In the genomic region with DNA sequence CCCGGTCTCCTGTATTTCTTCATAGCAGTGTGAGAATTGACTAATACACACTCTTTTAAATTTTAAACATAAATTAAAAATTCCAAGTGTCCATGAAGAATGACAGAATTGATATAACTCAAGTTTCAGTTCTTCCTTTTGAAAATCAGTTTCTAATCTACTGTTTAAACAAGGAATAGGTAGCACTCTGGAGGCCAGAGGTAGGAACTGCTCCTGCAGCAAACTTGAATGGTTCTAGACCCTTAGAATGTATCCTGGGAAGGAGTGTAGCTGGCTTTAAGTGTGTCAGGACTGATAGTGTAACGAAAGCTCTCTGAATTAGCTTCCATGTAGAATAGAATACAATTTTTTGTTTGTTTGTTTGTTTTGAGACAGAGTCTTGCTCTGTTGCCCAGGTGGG, we compare ENCODE assay signal across 13 cellular contexts.
DNase-seq lines count a peak whose midpoint lies in the region; ATAC-seq and TF ChIP-seq lines count a peak whose summit lies in the region.
"Had no signal": no experiment of that assay in that cellular context is flagged by ENCODE, and none has a peak within 500 bp of the region (broad histone marks: within the 10 kb centered on the region; RNA-seq: fewer than 3 reads in every experiment).

No MANE protein-coding gene starts in this region.

- intact Hi-C loops in left ventricle myocardium inferior (cut with micrococcal nuclease) (no loop called here), right cardiac atrium (cut with DNase I) (no loop called here), mammary epithelial cell (cut with micrococcal nuclease) (no loop called here), adrenal gland (cut with DNase I) (no loop called here)

- H3K9me3 ChIP-seq in left ventricle myocardium inferior (replicated peaks) = no peaks in the 10 kb centered on the region
- H3K9me3 ChIP-seq in right cardiac atrium (ENCODE audit: control insufficient read depth, low read length) = no peaks in the 10 kb centered on the region
- no peaks in the 10 kb centered on the region for H3K9me3 ChIP-seq in mammary epithelial cell (replicated peaks; ENCODE audit: insufficient read depth, low read length)
- no peaks in the 10 kb centered on the region for H3K9me3 ChIP-seq in adrenal gland (replicated peaks in 1 of 3)
- H3K9me3 ChIP-seq: A549, HAP-1 had no signal

- no peak overlapping the region for H3K4me2 ChIP-seq in mammary epithelial cell (ENCODE audit: insufficient read depth, low read depth, low read length)
- H3K4me2 ChIP-seq: A549 had no signal

- ATAC-seq in right cardiac atrium = no peak
- ATAC-seq: A549 had no signal

- WGBS in right cardiac atrium = 85% methylated on average over 2 of the region's 2 CpGs
- 93% methylated on average over 2 of the region's 2 CpGs for WGBS in mammary epithelial cell (ENCODE audit: low coverage, missing lambda C conversion rate)
- 81 to 96% (median 93%) methylated on average over 2 of the region's 2 CpGs for WGBS in adrenal gland, 4 donors

- H3K27me3 ChIP-seq in left ventricle myocardium inferior (ENCODE audit: low read depth) (no peaks in the 10 kb centered on the region), right cardiac atrium (ENCODE audit: control insufficient read depth, insufficient read depth) (no peaks in the 10 kb centered on the region), mammary epithelial cell (ENCODE audit: insufficient read depth, low read length) (no peaks in the 10 kb centered on the region), adrenal gland (no peaks in the 10 kb centered on the region)

- H4K20me1 ChIP-seq in mammary epithelial cell (ENCODE audit: insufficient read depth, low read length) = no peaks in the 10 kb centered on the region

- peaks cover 42% of the 10 kb centered on the region for H3K4me1 ChIP-seq in left ventricle myocardium inferior
- peaks cover 5% of the 10 kb centered on the region for H3K4me1 ChIP-seq in right cardiac atrium (ENCODE audit: control insufficient read depth, insufficient read depth, low read length)
- H3K4me1 ChIP-seq in mammary epithelial cell (ENCODE audit: insufficient read depth, low read length) = peaks cover 2% of the 10 kb centered on the region
- H3K4me1 ChIP-seq in adrenal gland (replicated peaks in 1 of 2) = no peaks in the 10 kb centered on the region

- H3K27ac ChIP-seq in left ventricle myocardium inferior (replicated peaks) = peak overlapping the region; percentile 73
- H3K27ac ChIP-seq in right cardiac atrium (ENCODE audit: low read length) = no peak overlapping the region
- no peak overlapping the region for H3K27ac ChIP-seq in mammary epithelial cell (ENCODE audit: insufficient read depth, low read depth, low read length)
- H3K27ac ChIP-seq in adrenal gland = no peak overlapping the region
- H3K27ac ChIP-seq: A549 had no signal

- no peak for TF ChIP-seq POLR2A in adrenal gland (IDR thresholded peaks at IDR 0.05)

- no peaks in the 10 kb centered on the region for H3K36me3 ChIP-seq in left ventricle myocardium inferior
- H3K36me3 ChIP-seq in mammary epithelial cell (ENCODE audit: insufficient read depth, low read length) = no peaks in the 10 kb centered on the region
- no peaks in the 10 kb centered on the region for H3K36me3 ChIP-seq in adrenal gland (replicated peaks in 1 of 2)
- H3K36me3 ChIP-seq: HAP-1 had no signal

- in situ Hi-C loops in SK-MEL-5 (cut with HindIII; ENCODE audit: low pct_unique_long_range_greater_than_20kb, low sequenced_read_pairs) (no loop called here), mammary epithelial cell (cut with MboI; ENCODE audit: low sequenced_read_pairs in 2 of 2) (no loop called here)

- H3K4me3 ChIP-seq in left ventricle myocardium inferior (no peak overlapping the region), right cardiac atrium (ENCODE audit: low read length) (no peak overlapping the region), epithelial cell of esophagus (ENCODE audit: low read length) (no peak overlapping the region), mammary epithelial cell (replicated peaks in 1 of 3; ENCODE audit: insufficient read depth in 1 of 3, low read depth in 2 of 3, low read length in 3 of 3) (no peak overlapping the region), adrenal gland (no peak overlapping the region)
- H3K4me3 ChIP-seq: A549, HAP-1 had no signal

- BruUV-seq in mammary epithelial cell (replicated peaks; lab: Mats Ljungman, UMichigan) = no TSS peak

- H3K9ac ChIP-seq in mammary epithelial cell (ENCODE audit: insufficient read depth, low read length) = no peak overlapping the region

- DNase-seq in left ventricle myocardium inferior = no peak
- DNase-seq in right cardiac atrium = no peak
- peak; percentile 10 for DNase-seq in SK-MEL-5 (ENCODE audit: low read depth, low spot score)
- DNase-seq in epithelial cell of esophagus (ENCODE audit: low read depth) = no peak
- DNase-seq in stimulated activated naive CD4-positive, alpha-beta T cell treated with Interleukin-2 at 50 U/mL for 16 hours (lab: John Stamatoyannopoulos, UW) = no peak
- no peak for DNase-seq in mammary epithelial cell
- DNase-seq in adrenal gland = no peak
- DNase-seq: CD4-positive, alpha-beta memory T cell; Kasumi-1; NCI-H1930; NCI-H510A treated with DMSO at 0.1 percent for 48 hours had no signal

- H2AFZ ChIP-seq in mammary epithelial cell (ENCODE audit: low read depth, low read length) = no peak overlapping the region

- no peak for TF ChIP-seq CTCF in left ventricle myocardium inferior (IDR thresholded peaks at IDR 0.05; ENCODE audit: borderline replicate concordance)
- TF ChIP-seq CTCF in epithelial cell of esophagus (IDR thresholded peaks at IDR 0.05; ENCODE audit: insufficient read depth, low read depth, low read length, missing control alignments) = peak; percentile 27
- no peak for TF ChIP-seq CTCF in mammary epithelial cell (conservative IDR thresholded peaks at IDR 0.05 in 1 of 2, IDR thresholded peaks at IDR 0.05 in 1 of 2; ENCODE audit: extremely low read depth in 1 of 2, insufficient read depth in 1 of 2, low read depth in 1 of 2, low read length in 2 of 2)
- TF ChIP-seq CTCF in adrenal gland (IDR thresholded peaks at IDR 0.05) = no peak

- dilution Hi-C loops in mammary epithelial cell (cut with HindIII; ENCODE audit: low sequenced_read_pairs) = no loop called here

- CTCF ChIA-PET in mammary epithelial cell (lab: Charles Lee; ENCODE audit: low non-redundant PET) = no interaction called here

- H3K79me2 ChIP-seq in mammary epithelial cell (ENCODE audit: insufficient read depth, low read length) = no peaks in the 10 kb centered on the region
